ENCODE assay signal across 31 cellular contexts in genomic region chr2:36773947-36774346, GRCh38.
"Had no signal": no experiment of that assay in that cellular context is flagged by ENCODE, and none has a peak within 500 bp of the region (broad histone marks: within the 10 kb centered on the region; RNA-seq: fewer than 3 reads in every experiment).

No MANE protein-coding gene starts in this region.

- H3K27me3 ChIP-seq: ovary, spleen, suprapubic skin, testis, tibial artery, transverse colon, vagina had no signal

- H2AFZ ChIP-seq: parathyroid adenoma had no signal

- H3K4me3 ChIP-seq: ovary, psoas muscle, skin epidermis, smooth muscle cell, spleen, suprapubic skin, testis, tibial artery, transverse colon, vagina had no signal

- H3K4me2 ChIP-seq: smooth muscle cell had no signal

- H3K9me3 ChIP-seq: ovary, psoas muscle, spleen, suprapubic skin, testis, tibial artery, transverse colon, vagina had no signal

- H3K79me2 ChIP-seq: parathyroid adenoma had no signal

- ATAC-seq: naive thymus-derived CD8-positive, alpha-beta T cell; natural killer cell treated with Interleukin-12 subunit alpha and Interleukin-12 subunit beta and Interleukin-15 and Interleukin-18, amount 100 ng/mL, for 72 hours; psoas muscle; right cardiac atrium; sciatic nerve; stimulated activated memory B cell treated with anti-CD40 and anti-IgM and Interleukin-4, amounts not matched to agents 10 μg/mL and 1 μg/mL and 100 μg/mL, for 72 hours; stimulated activated naive CD8-positive, alpha-beta T cell treated with anti-CD3 and anti-CD28 coated beads, Interleukin-15, amount 100 ng/mL, for 72 hours; stimulated activated naive CD8-positive, alpha-beta T cell treated with anti-CD3 and anti-CD28 coated beads, Interleukin-15, Interleukin-2, amounts not matched to agents 100 U/mL and 50 U/mL, for 24 hours had no signal

- H3K4me3 Mint-ChIP-seq: naive thymus-derived CD8-positive, alpha-beta T cell; natural killer cell treated with Interleukin-12 subunit alpha and Interleukin-12 subunit beta and Interleukin-15 and Interleukin-18, amount 100 ng/mL, for 72 hours; nephron progenitor cell; neural crest cell; stimulated activated memory B cell treated with anti-CD40 and anti-IgM and Interleukin-4, amounts not matched to agents 10 μg/mL and 1 μg/mL and 100 μg/mL, for 72 hours; stimulated activated naive CD8-positive, alpha-beta T cell treated with anti-CD3 and anti-CD28 coated beads, Interleukin-15, amount 100 ng/mL, for 72 hours; type B pancreatic cell had no signal

- H3K36me3 Mint-ChIP-seq: naive thymus-derived CD8-positive, alpha-beta T cell; natural killer cell treated with Interleukin-12 subunit alpha and Interleukin-12 subunit beta and Interleukin-15 and Interleukin-18, amount 100 ng/mL, for 72 hours; stimulated activated memory B cell treated with anti-CD40 and anti-IgM and Interleukin-4, amounts not matched to agents 10 μg/mL and 1 μg/mL and 100 μg/mL, for 72 hours; type B pancreatic cell had no signal

- H3K27ac ChIP-seq: ovary, parathyroid adenoma, psoas muscle, skin epidermis, spleen, suprapubic skin, testis, tibial artery, transverse colon, vagina had no signal

- DNase-seq: naive thymus-derived CD8-positive, alpha-beta T cell; nephron progenitor cell; occipital lobe; ovary; posterior cingulate gyrus; psoas muscle; right cardiac atrium; spleen; stimulated activated CD4-positive, alpha-beta T cell treated with anti-CD3 and anti-CD28 coated beads, Interleukin-12 subunit alpha, Interleukin-12 subunit beta, amount 100 ng/mL, for 4 hours; stimulated activated CD4-positive, alpha-beta T cell treated with anti-CD3 and anti-CD28 coated beads, Interleukin-1b, Interleukin-23, amount 100 ng/mL, for 48 hours; stimulated activated CD4-positive, alpha-beta T cell treated with anti-CD3 and anti-CD28 coated beads, Interleukin-4, amount 100 ng/mL, for 1 hour; stimulated activated CD4-positive, alpha-beta T cell treated with anti-CD3 and anti-CD28 coated beads, Interleukin-4, amount 100 ng/mL, for 4 hours; stimulated activated CD8-positive, alpha-beta memory T cell treated with anti-CD3 and anti-CD28 coated beads, Interleukin-4, amount 100 ng/mL, for 48 hours; stimulated activated naive CD4-positive, alpha-beta T cell; stimulated activated naive CD8-positive, alpha-beta T cell treated with anti-CD3 and anti-CD28 coated beads, Interleukin-15, amount 100 ng/mL, for 72 hours; stimulated activated naive CD8-positive, alpha-beta T cell treated with anti-CD3 and anti-CD28 coated beads, Interleukin-15, Interleukin-2, amounts not matched to agents 100 U/mL and 50 U/mL, for 24 hours; substantia nigra; testis; tibial artery; transverse colon had no signal

- H3K4me1 ChIP-seq: parathyroid adenoma, psoas muscle, spleen, suprapubic skin, testis, tibial artery, transverse colon, vagina had no signal

- H3K27ac Mint-ChIP-seq: naive thymus-derived CD8-positive, alpha-beta T cell; natural killer cell treated with Interleukin-12 subunit alpha and Interleukin-12 subunit beta and Interleukin-15 and Interleukin-18, amount 100 ng/mL, for 72 hours; nephron progenitor cell; progenitor cell of endocrine pancreas; stimulated activated memory B cell treated with anti-CD40 and anti-IgM and Interleukin-4, amounts not matched to agents 10 μg/mL and 1 μg/mL and 100 μg/mL, for 72 hours; stimulated activated naive CD8-positive, alpha-beta T cell treated with anti-CD3 and anti-CD28 coated beads, Interleukin-15, amount 100 ng/mL, for 72 hours; type B pancreatic cell had no signal

- H3K27me3 Mint-ChIP-seq: stimulated activated naive CD8-positive, alpha-beta T cell treated with anti-CD3 and anti-CD28 coated beads, Interleukin-15, amount 100 ng/mL, for 72 hours had no signal

- H3K9me3 Mint-ChIP-seq: naive thymus-derived CD8-positive, alpha-beta T cell; nephron progenitor cell; neural crest cell; stimulated activated memory B cell treated with anti-CD40 and anti-IgM and Interleukin-4, amounts not matched to agents 10 μg/mL and 1 μg/mL and 100 μg/mL, for 72 hours; stimulated activated naive CD8-positive, alpha-beta T cell treated with anti-CD3 and anti-CD28 coated beads, Interleukin-15, amount 100 ng/mL, for 72 hours; type B pancreatic cell had no signal

- H3K36me3 ChIP-seq: ovary, spleen, suprapubic skin, tibial artery, transverse colon, vagina had no signal

- H3K4me1 Mint-ChIP-seq: naive thymus-derived CD8-positive, alpha-beta T cell; nephron progenitor cell; neural crest cell; stimulated activated memory B cell treated with anti-CD40 and anti-IgM and Interleukin-4, amounts not matched to agents 10 μg/mL and 1 μg/mL and 100 μg/mL, for 72 hours; stimulated activated naive CD8-positive, alpha-beta T cell treated with anti-CD3 and anti-CD28 coated beads, Interleukin-15, amount 100 ng/mL, for 72 hours had no signal
